Comparison of ENCODE assay signal across 21 cellular contexts in the genomic region with DNA sequence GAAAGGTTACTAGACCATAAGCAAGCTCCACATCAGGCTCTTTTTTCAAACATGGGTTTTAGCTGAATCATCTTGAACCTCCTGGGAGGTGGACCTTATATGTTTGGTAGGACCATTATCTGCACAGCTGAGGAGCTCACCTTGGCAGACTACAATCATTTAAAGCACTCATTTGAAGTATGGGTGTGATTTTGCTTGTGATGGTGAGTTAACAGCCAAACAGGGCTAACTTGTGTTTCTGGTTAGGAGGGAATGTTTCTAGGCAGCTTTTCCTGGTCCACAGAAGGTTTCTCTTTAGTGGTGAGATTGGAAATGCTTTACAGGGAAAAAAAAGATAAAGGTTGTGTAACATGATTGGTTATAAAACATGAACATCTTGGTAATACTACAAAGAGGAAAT.
DNase-seq lines count a peak whose midpoint lies in the region; ATAC-seq and TF ChIP-seq lines count a peak whose summit lies in the region.
"Had no signal": no experiment of that assay in that cellular context is flagged by ENCODE, and none has a peak within 500 bp of the region (broad histone marks: within the 10 kb centered on the region; RNA-seq: fewer than 3 reads in every experiment).

No MANE protein-coding gene starts in this region.

- H3K4me3 Mint-ChIP-seq in WTC11: no peak overlapping the region
- H3K4me3 Mint-ChIP-seq: CD4-positive, alpha-beta T cell; H9 had no signal

- no peaks in the 10 kb centered on the region for H3K36me3 Mint-ChIP-seq in WTC11

- peaks cover 14% of the 10 kb centered on the region for H3K4me1 Mint-ChIP-seq in WTC11

- peaks cover 0 to 2% of the 10 kb centered on the region in 2 donors for H3K36me3 ChIP-seq in gastroesophageal sphincter
- H3K36me3 ChIP-seq in stomach smooth muscle (ENCODE audit: control insufficient read depth in 2 of 2, insufficient read depth in 2 of 2, low read length in 2 of 2): peaks cover 4 to 5% of the 10 kb centered on the region in 2 donors
- no peaks in the 10 kb centered on the region for H3K36me3 ChIP-seq in thyroid gland

- TF ChIP-seq CTCF in WTC11 (IDR thresholded peaks at IDR 0.05) (no peak), gastroesophageal sphincter (IDR thresholded peaks at IDR 0.05) (no peak), thyroid gland (IDR thresholded peaks at IDR 0.05) (no peak)

- ATAC-seq in WTC11 (no peak), gastroesophageal sphincter (no peak)
- ATAC-seq: A549 had no signal

- POLR2A ChIA-PET in WTC11 (lab: Charles Lee): interaction anchor here (1.7 kb wide), 1 partner anchor 15 kb away, joined by 3 read pairs; no protein-coding TSS in a partner anchor

- H3K27me3 Mint-ChIP-seq in WTC11 (ENCODE audit: low read depth): no peaks in the 10 kb centered on the region

- H3K9ac ChIP-seq in stomach smooth muscle (ENCODE audit: low read length in 2 of 2): no peak overlapping the region

- no peak for TF ChIP-seq EP300 in gastroesophageal sphincter (IDR thresholded peaks at IDR 0.05)

- intact Hi-C loops in thyroid gland (cut with DNase I): no loop called here

- peaks cover 0 to 5% (median 0%) of the 10 kb centered on the region in 3 donors for H3K9me3 ChIP-seq in gastroesophageal sphincter
- no peaks in the 10 kb centered on the region for H3K9me3 ChIP-seq in stomach smooth muscle (ENCODE audit: control insufficient read depth in 2 of 2, low read length in 2 of 2)
- H3K9me3 ChIP-seq in thyroid gland: no peaks in the 10 kb centered on the region
- H3K9me3 ChIP-seq: A549, Caco-2 had no signal

- H3K4me1 ChIP-seq in gastroesophageal sphincter (peaks cover 8 to 42% (median 9%) of the 10 kb centered on the region in 3 donors), stomach smooth muscle (ENCODE audit: control insufficient read depth, insufficient read depth, low read length) (peaks cover 19% of the 10 kb centered on the region), thyroid gland (no peaks in the 10 kb centered on the region)
- H3K4me1 ChIP-seq: A549, Caco-2 had no signal

- peak overlapping the region; percentile 84 to 97 (median 90) for H3K27ac ChIP-seq in gastroesophageal sphincter
- peak overlapping the region; percentile 81 for H3K27ac ChIP-seq in stomach smooth muscle (ENCODE audit: low read length)
- no peak overlapping the region for H3K27ac ChIP-seq in thyroid gland
- H3K27ac ChIP-seq: A549, HL-60 had no signal

- TF ChIP-seq POLR2A in gastroesophageal sphincter (IDR thresholded peaks at IDR 0.05) (no peak), thyroid gland (IDR thresholded peaks at IDR 0.05) (no peak)

- peak overlapping the region; percentile 64; the same call in 1 of the 2 replicates for H3K27ac Mint-ChIP-seq in WTC11
- H3K27ac Mint-ChIP-seq: CD4-positive, alpha-beta T cell; H9 had no signal

- H3K9me3 Mint-ChIP-seq in WTC11: no peaks in the 10 kb centered on the region
- H3K9me3 Mint-ChIP-seq: CD4-positive, alpha-beta T cell; H9 had no signal

- H3K4me3 ChIP-seq in gastroesophageal sphincter: no peak overlapping the region
- no peak overlapping the region for H3K4me3 ChIP-seq in stomach smooth muscle (ENCODE audit: low read length in 2 of 2)
- H3K4me3 ChIP-seq in thyroid gland (replicated peaks in 1 of 3): no peak overlapping the region
- H3K4me3 ChIP-seq: A549 had no signal

- CTCF ChIA-PET in WTC11 (lab: Charles Lee): no interaction called here

- DNase-seq in ELF-1 (ENCODE audit: low read depth, low spot score) (peak; percentile 28), WTC11 (ENCODE audit: low spot score) (no peak), pons (ENCODE audit: low spot score) (no peak), middle frontal gyrus (ENCODE audit: extremely low spot score, low spot score) (no peak), thyroid gland (no peak)
- no peak for DNase-seq in activated CD8-positive, alpha-beta memory T cell treated with anti-CD3 and anti-CD28 coated beads, Interleukin-2, amount 50 U/mL, for 4 hours
- DNase-seq: CD4-positive, alpha-beta T cell; DMS153; GF-D8; H9; IMR-90; NCI-H1417 treated with DMSO at 0.1 percent for 48 hours; NCI-H2029; NCI-H526 treated with DMSO at 0.1 percent for 48 hours; OCI-M1; SHP77 treated with DMSO at 0.1 percent for 48 hours had no signal

- H3K27me3 ChIP-seq in gastroesophageal sphincter (no peaks in the 10 kb centered on the region), stomach smooth muscle (ENCODE audit: control insufficient read depth in 1 of 2, insufficient read depth in 2 of 2, low read length in 2 of 2) (no peaks in the 10 kb centered on the region), thyroid gland (no peaks in the 10 kb centered on the region)

TF ChIP-seq in WTC11, 78 proteins besides CTCF, POLR2A, EP300 and RAD21:
- TF ChIP-seq ZNF396 (CRISPR knock-in tag; IDR thresholded peaks at IDR 0.05; ENCODE audit: borderline replicate concordance) (no peak), GABPB1 (CRISPR knock-in tag; IDR thresholded peaks at IDR 0.05) (no peak)

Comparison
In these comparisons a context has a peak if more than half of its experiments do, and no peak if none do; other contexts are left out.
1. H3K27ac ChIP-seq: peak in gastroesophageal sphincter (4 of 4) and stomach smooth muscle (single experiment); none in thyroid gland (0 of 3).